In genomic region chr18:48840491-48840877, GRCh38 we compare ENCODE assay signal across 12 cellular contexts.
DNase-seq lines count a peak whose midpoint lies in the region; ATAC-seq and TF ChIP-seq lines count a peak whose summit lies in the region.
"Had no signal": no experiment of that assay in that cellular context is flagged by ENCODE, and none has a peak within 500 bp of the region (broad histone marks: within the 10 kb centered on the region; RNA-seq: fewer than 3 reads in every experiment).

No MANE protein-coding gene starts in this region.

- H3K9ac ChIP-seq in IMR-90 (ENCODE audit: low read depth, low read length) = no peak overlapping the region

- no peaks in the 10 kb centered on the region for H3K27me3 Mint-ChIP-seq in activated naive CD4-positive, alpha-beta T cell treated with anti-CD3 and anti-CD28 coated beads for 36 hours (ENCODE audit: low read depth)

- H3K9me3 Mint-ChIP-seq in activated naive CD4-positive, alpha-beta T cell treated with anti-CD3 and anti-CD28 coated beads for 36 hours = no peaks in the 10 kb centered on the region

- no peak overlapping the region for H2AK9ac ChIP-seq in IMR-90 (replicated peaks; ENCODE audit: low read depth, low read length, poor library complexity)

- ATAC-seq in IMR-90 (ENCODE audit: low read depth) = no peak

- H3K27me3 ChIP-seq in IMR-90 (ENCODE audit: control insufficient read depth, insufficient read depth, low read length) = no peaks in the 10 kb centered on the region
- H3K27me3 ChIP-seq in spleen (replicated peaks in 1 of 7) = no peaks in the 10 kb centered on the region

- no peak overlapping the region for H2BK5ac ChIP-seq in IMR-90 (ENCODE audit: low read depth, low read length, poor library complexity, severe bottlenecking)

- in situ Hi-C loops in IMR-90 (cut with MboI; ENCODE audit: low sequenced_read_pairs) = no loop called here
- in situ Hi-C loops in SK-MEL-5 (cut with HindIII; ENCODE audit: low pct_unique_long_range_greater_than_20kb, low sequenced_read_pairs) = no loop called here

- dilution Hi-C loops in IMR-90 (cut with HindIII; ENCODE audit: low sequenced_read_pairs, unreplicated experiment) = no loop called here

- H3K4ac ChIP-seq in IMR-90 (ENCODE audit: low read depth, low read length) = peak overlapping the region; percentile 24

- H3K18ac ChIP-seq in IMR-90 (ENCODE audit: low read depth, low read length) = no peak overlapping the region

- no peak overlapping the region for H3K56ac ChIP-seq in IMR-90 (ENCODE audit: extremely low read depth, insufficient read depth, low read length)

- no peak overlapping the region for H3K27ac Mint-ChIP-seq in activated naive CD4-positive, alpha-beta T cell treated with anti-CD3 and anti-CD28 coated beads for 36 hours

- no peak overlapping the region for H2AFZ ChIP-seq in IMR-90 (replicated peaks; ENCODE audit: low read length, poor library complexity)

- CTCF ChIA-PET in IMR-90 (lab: Yijun Ruan, JAX) = no interaction called here
- CTCF ChIA-PET in activated naive CD4-positive, alpha-beta T cell treated with anti-CD3 and anti-CD28 coated beads for 36 hours (lab: Charles Lee) = no interaction called here

- intact Hi-C loops in IMR-90 (cut with micrococcal nuclease) = no loop called here
- intact Hi-C loops in spleen (cut with DNase I; ENCODE audit: low total_unique reads) = no loop called here
- intact Hi-C loops in activated naive CD4-positive, alpha-beta T cell treated with anti-CD3 and anti-CD28 coated beads for 36 hours (cut with micrococcal nuclease) = no loop called here

- TF ChIP-seq CTCF in IMR-90 (conservative IDR thresholded peaks at IDR 0.05; ENCODE audit: low read depth, low read length) (no peak), spleen (IDR thresholded peaks at IDR 0.05 in 8 of 11, conservative IDR thresholded peaks at IDR 0.05 in 3 of 11) (no peak)

- H3K4me1 ChIP-seq in IMR-90 (ENCODE audit: control insufficient read depth, insufficient read depth, low read length) (peaks cover 26% of the 10 kb centered on the region), spleen (peaks cover 11 to 99% (median 67%) of the 10 kb centered on the region in 6 donors)

- no peak overlapping the region; the same call in 1 of the 2 replicates for H3K23ac ChIP-seq in IMR-90 (ENCODE audit: low read depth, low read length)

- no peak overlapping the region for H4K5ac ChIP-seq in IMR-90 (ENCODE audit: low read depth, low read length)

- H3K79me1 ChIP-seq in IMR-90 (ENCODE audit: low read depth in 1 of 2, low read length in 2 of 2) = peaks cover 20 to 66% of the 10 kb centered on the region in 2 experiments

- H3K4me3 ChIP-seq in IMR-90 (ENCODE audit: insufficient read depth, low read depth, low read length) (no peak overlapping the region), spleen (no peak overlapping the region)

- H3K4me2 ChIP-seq in IMR-90 (ENCODE audit: low read depth, low read length) = no peak overlapping the region

- H4K8ac ChIP-seq in IMR-90 (ENCODE audit: low read depth in 2 of 2, low read length in 2 of 2) = no peak overlapping the region

- peaks cover 56% of the 10 kb centered on the region for H3K4me1 Mint-ChIP-seq in activated naive CD4-positive, alpha-beta T cell treated with anti-CD3 and anti-CD28 coated beads for 36 hours (ENCODE audit: low read depth)

- no peak overlapping the region for H2BK15ac ChIP-seq in IMR-90 (ENCODE audit: low read depth, low read length)

- H2BK20ac ChIP-seq in IMR-90 (ENCODE audit: low read depth, low read length) = no peak overlapping the region

- H3K36me3 Mint-ChIP-seq in activated naive CD4-positive, alpha-beta T cell treated with anti-CD3 and anti-CD28 coated beads for 36 hours (ENCODE audit: low read depth) = no peaks in the 10 kb centered on the region

- H4K20me1 ChIP-seq in IMR-90 (ENCODE audit: insufficient read depth, low read length) = no peaks in the 10 kb centered on the region; the same call in 1 of the 2 replicates

- no peak overlapping the region for H3K14ac ChIP-seq in IMR-90 (replicated peaks; ENCODE audit: low read depth, low read length)

- H3K27ac ChIP-seq in IMR-90 (ENCODE audit: insufficient read depth, low read length) = no peak overlapping the region
- H3K27ac ChIP-seq in spleen = peak overlapping the region in 3 of 8 donors; percentile 76 to 89 (median 81)

- POLR2A ChIA-PET in IMR-90 (lab: Charles Lee; ENCODE audit: unreplicated experiment) = interaction anchor here (0.6 kb wide), 1 partner anchor 13 kb away, joined by 3 read pairs; no protein-coding TSS in a partner anchor

- no peak overlapping the region for H3K4me3 Mint-ChIP-seq in activated naive CD4-positive, alpha-beta T cell treated with anti-CD3 and anti-CD28 coated beads for 36 hours

- H2AK5ac ChIP-seq in IMR-90 (ENCODE audit: low read depth, low read length) = no peak overlapping the region

- H3K36me3 ChIP-seq in IMR-90 (ENCODE audit: control insufficient read depth, insufficient read depth, low read length) = peaks cover 6% of the 10 kb centered on the region; the same call in 1 of the 2 replicates
- no peaks in the 10 kb centered on the region for H3K36me3 ChIP-seq in spleen

- peaks cover 20% of the 10 kb centered on the region for H3K9me1 ChIP-seq in IMR-90 (ENCODE audit: insufficient read depth, low read length)

- no peak for TF ChIP-seq RAD21 in IMR-90 (IDR thresholded peaks at IDR 0.05; ENCODE audit: low read length)

- no peak for DNase-seq in IMR-90
- peak; percentile 11 for DNase-seq in SK-MEL-5 (ENCODE audit: low read depth, low spot score)
- DNase-seq in inferior parietal cortex (ENCODE audit: extremely low spot score) = peak; percentile 68
- peak; percentile 41 for DNase-seq in spleen
- no peak for DNase-seq in germinal center (ENCODE audit: low spot score)
- no peak for DNase-seq in activated naive CD4-positive, alpha-beta T cell treated with anti-CD3 and anti-CD28 coated beads for 36 hours
- no peak for DNase-seq in activated CD8-positive, alpha-beta memory T cell treated with anti-CD3 and anti-CD28 coated beads, Interleukin-2, amount 50 U/mL, for 48 hours
- DNase-seq: activated CD4-positive, alpha-beta T cell treated with anti-CD3 and anti-CD28 coated beads, Interleukin-2, amount 50 U/mL, for 1 hour; activated naive CD4-positive, alpha-beta T cell treated with anti-CD3 and anti-CD28 coated beads, Interleukin-2, amount 50 U/mL, for 16 hours; DMS79 treated with DMSO at 0.1 percent for 48 hours; NCI-H510A treated with DMSO at 0.1 percent for 48 hours; stimulated activated CD8-positive, alpha-beta memory T cell treated with anti-CD3 and anti-CD28 coated beads, Interleukin-4, amount 100 ng/mL, for 48 hours had no signal

- H4K91ac ChIP-seq in IMR-90 (ENCODE audit: insufficient read depth, low read depth, low read length) = no peak overlapping the region

- 100% methylated on average over 2 of the region's 3 CpGs; no CpG with 5 or more reads in 1 of the 2 experiments for WGBS in IMR-90 (ENCODE audit: extremely low coverage in 2 of 2, insufficient read length in 1 of 2), 2 experiments
- WGBS in spleen, 5 donors = 88 to 97% (median 95%) methylated on average over 3 of the region's 3 CpGs

- no peak overlapping the region for H2BK120ac ChIP-seq in IMR-90 (ENCODE audit: low read depth, low read length)

- TF ChIP-seq POLR2A in IMR-90 (IDR thresholded peaks at IDR 0.05; ENCODE audit: low read depth, low read length) (no peak), spleen (IDR thresholded peaks at IDR 0.05) (no peak)

- no TSS peak for BruUV-seq in IMR-90 (replicated peaks; lab: Mats Ljungman, UMichigan)

- no peaks in the 10 kb centered on the region for H3K9me3 ChIP-seq in IMR-90 (ENCODE audit: control insufficient read depth, insufficient read depth, low read length)
- no peaks in the 10 kb centered on the region for H3K9me3 ChIP-seq in spleen

TF ChIP-seq in IMR-90, 13 proteins besides CTCF, POLR2A, EP300 and RAD21:
- TF ChIP-seq MAFK (IDR thresholded peaks at IDR 0.05; ENCODE audit: low read depth, low read length) (no peak), SMC3 (IDR thresholded peaks at IDR 0.05; ENCODE audit: low read depth, low read length) (no peak), USF2 (IDR thresholded peaks at IDR 0.05; ENCODE audit: low read depth, low read length) (no peak), MAZ (IDR thresholded peaks at IDR 0.05; ENCODE audit: borderline replicate concordance, low read depth, low read length) (no peak), NFE2L2 (IDR thresholded peaks at IDR 0.05; ENCODE audit: low read depth, low read length) (no peak), MXI1 (IDR thresholded peaks at IDR 0.05; ENCODE audit: borderline replicate concordance, low read depth, low read length) (no peak), RCOR1 (IDR thresholded peaks at IDR 0.05; ENCODE audit: insufficient replicate concordance, low read length) (no peak), RFX5 (IDR thresholded peaks at IDR 0.05; ENCODE audit: low read depth, low read length) (no peak), BHLHE40 (IDR thresholded peaks at IDR 0.05; ENCODE audit: low read depth, low read length) (no peak), CHD1 (IDR thresholded peaks at IDR 0.05; ENCODE audit: low read depth, low read length) (no peak), CEBPB (IDR thresholded peaks at IDR 0.05; ENCODE audit: low read depth, low read length) (no peak), ELK1 (IDR thresholded peaks at IDR 0.05; ENCODE audit: borderline replicate concordance, low read depth, low read length) (no peak), FOS (IDR thresholded peaks at IDR 0.05; ENCODE audit: low read depth, low read length) (no peak)
TF ChIP-seq in IMR-90: peak in this region for 0.

Comparison
In these comparisons a context has a peak if more than half of its experiments do, and no peak if none do; other contexts are left out.
1. DNase-seq: peak in SK-MEL-5 (single experiment), inferior parietal cortex (single experiment) and spleen (single experiment); none in IMR-90 (single experiment), germinal center (single experiment), activated naive CD4-positive, alpha-beta T cell treated with anti-CD3 and anti-CD28 coated beads for 36 hours (single experiment) and activated CD8-positive, alpha-beta memory T cell treated with anti-CD3 and anti-CD28 coated beads, Interleukin-2, amount 50 U/mL, for 48 hours (single experiment).